ENCODE assay signal across 23 cellular contexts in genomic region chr1:64114012-64114525, GRCh38.
"Had no signal": no experiment of that assay in that cellular context is flagged by ENCODE, and none has a peak within 500 bp of the region (broad histone marks: within the 10 kb centered on the region; RNA-seq: fewer than 3 reads in every experiment).

No MANE protein-coding gene starts in this region.

- H3K4me3 Mint-ChIP-seq: activated B cell treated with CpG ODN at 0.5 μM for 24 hours; activated CD4-positive, alpha-beta memory T cell treated with anti-CD3 and anti-CD28 coated beads for 36 hours; activated CD4-positive, alpha-beta T cell treated with anti-CD3 and anti-CD28 coated beads, Interleukin-2, amount 10 ng/mL, durations not matched to agents 7 days and 5 days; activated naive CD4-positive, alpha-beta T cell treated with anti-CD3 and anti-CD28 coated beads, Interleukin-2, amount 10 ng/mL, durations not matched to agents 7 days and 5 days; activated naive CD8-positive, alpha-beta T cell treated with anti-CD3 and anti-CD28 coated beads for 36 hours; activated T-cell treated with anti-CD3 and anti-CD28 coated beads, Interleukin-2, amount 50 U/mL, for 72 hours; T-helper 17 cell had no signal

- H3K4me1 Mint-ChIP-seq: activated B cell treated with CpG ODN at 0.5 μM for 24 hours; activated CD4-positive, alpha-beta T cell treated with anti-CD3 and anti-CD28 coated beads, Interleukin-2, amount 10 ng/mL, durations not matched to agents 7 days and 5 days; activated naive CD4-positive, alpha-beta T cell treated with anti-CD3 and anti-CD28 coated beads, Interleukin-2, amount 10 ng/mL, durations not matched to agents 7 days and 5 days; activated naive CD8-positive, alpha-beta T cell treated with anti-CD3 and anti-CD28 coated beads for 36 hours; T-helper 17 cell had no signal

- DNase-seq: activated B cell treated with CpG ODN at 0.5 μM for 24 hours; activated CD4-positive, alpha-beta memory T cell treated with anti-CD3 and anti-CD28 coated beads for 36 hours; activated CD4-positive, alpha-beta T cell treated with anti-CD3 and anti-CD28 coated beads for 1 hour; activated CD4-positive, alpha-beta T cell treated with anti-CD3 and anti-CD28 coated beads, Interleukin-2, amount 10 ng/mL, durations not matched to agents 7 days and 5 days; activated CD8-positive, alpha-beta memory T cell treated with anti-CD3 and anti-CD28 coated beads for 24 hours; activated gamma-delta T cell treated with Interleukin-2 at 50 U/mL for 16 hours; activated naive CD4-positive, alpha-beta T cell treated with anti-CD3 and anti-CD28 coated beads, Interleukin-2, amount 10 ng/mL, durations not matched to agents 7 days and 5 days; activated naive CD8-positive, alpha-beta T cell treated with anti-CD3 and anti-CD28 coated beads for 36 hours; activated T-cell treated with anti-CD3 and anti-CD28 coated beads for 4 hours; activated T-cell treated with anti-CD3 and anti-CD28 coated beads, Interleukin-2, amount 50 U/mL, for 72 hours; anterior cingulate cortex; Kasumi-1; KBM-7; NCI-H1105 treated with DMSO at 0.1 percent for 48 hours; NCI-H1436 treated with DMSO at 0.1 percent for 48 hours; NCI-H187; NCI-H2081; NCI-H526; NCI-H82; SIG-M5; T-helper 17 cell; T-helper 9 cell had no signal

- H3K9me3 Mint-ChIP-seq: activated B cell treated with CpG ODN at 0.5 μM for 24 hours; activated CD4-positive, alpha-beta memory T cell treated with anti-CD3 and anti-CD28 coated beads for 36 hours; activated CD4-positive, alpha-beta T cell treated with anti-CD3 and anti-CD28 coated beads, Interleukin-2, amount 10 ng/mL, durations not matched to agents 7 days and 5 days; activated naive CD4-positive, alpha-beta T cell treated with anti-CD3 and anti-CD28 coated beads, Interleukin-2, amount 10 ng/mL, durations not matched to agents 7 days and 5 days; activated naive CD8-positive, alpha-beta T cell treated with anti-CD3 and anti-CD28 coated beads for 36 hours; activated T-cell treated with anti-CD3 and anti-CD28 coated beads, Interleukin-2, amount 50 U/mL, for 72 hours; activated T-helper 2 cell treated with anti-CD3 and anti-CD28 coated beads, Interferon-gamma antibody, Interleukin-2, Interleukin-4, amounts not matched to agents 10 μg/mL and 5 μg/mL and 100 μg/mL, durations not matched to agents 14 hours and 24 hours and 36 hours had no signal

- H3K27ac Mint-ChIP-seq: activated B cell treated with CpG ODN at 0.5 μM for 24 hours; activated CD4-positive, alpha-beta memory T cell treated with anti-CD3 and anti-CD28 coated beads for 36 hours; activated CD4-positive, alpha-beta T cell treated with anti-CD3 and anti-CD28 coated beads, Interleukin-2, amount 10 ng/mL, durations not matched to agents 7 days and 5 days; activated naive CD4-positive, alpha-beta T cell treated with anti-CD3 and anti-CD28 coated beads, Interleukin-2, amount 10 ng/mL, durations not matched to agents 7 days and 5 days; activated naive CD8-positive, alpha-beta T cell treated with anti-CD3 and anti-CD28 coated beads for 36 hours; activated T-cell treated with anti-CD3 and anti-CD28 coated beads, Interleukin-2, amount 50 U/mL, for 72 hours; activated T-helper 2 cell treated with anti-CD3 and anti-CD28 coated beads, Interferon-gamma antibody, Interleukin-2, Interleukin-4, amounts not matched to agents 10 μg/mL and 5 μg/mL and 100 μg/mL, durations not matched to agents 14 hours and 24 hours and 36 hours; T-helper 17 cell had no signal

- H3K36me3 Mint-ChIP-seq: activated CD4-positive, alpha-beta memory T cell treated with anti-CD3 and anti-CD28 coated beads for 36 hours; activated naive CD4-positive, alpha-beta T cell treated with anti-CD3 and anti-CD28 coated beads, Interleukin-2, amount 10 ng/mL, durations not matched to agents 7 days and 5 days; activated naive CD8-positive, alpha-beta T cell treated with anti-CD3 and anti-CD28 coated beads for 36 hours had no signal

- H3K27me3 Mint-ChIP-seq: activated naive CD4-positive, alpha-beta T cell treated with anti-CD3 and anti-CD28 coated beads, Interleukin-2, amount 10 ng/mL, durations not matched to agents 7 days and 5 days had no signal
